In the genomic region with DNA sequence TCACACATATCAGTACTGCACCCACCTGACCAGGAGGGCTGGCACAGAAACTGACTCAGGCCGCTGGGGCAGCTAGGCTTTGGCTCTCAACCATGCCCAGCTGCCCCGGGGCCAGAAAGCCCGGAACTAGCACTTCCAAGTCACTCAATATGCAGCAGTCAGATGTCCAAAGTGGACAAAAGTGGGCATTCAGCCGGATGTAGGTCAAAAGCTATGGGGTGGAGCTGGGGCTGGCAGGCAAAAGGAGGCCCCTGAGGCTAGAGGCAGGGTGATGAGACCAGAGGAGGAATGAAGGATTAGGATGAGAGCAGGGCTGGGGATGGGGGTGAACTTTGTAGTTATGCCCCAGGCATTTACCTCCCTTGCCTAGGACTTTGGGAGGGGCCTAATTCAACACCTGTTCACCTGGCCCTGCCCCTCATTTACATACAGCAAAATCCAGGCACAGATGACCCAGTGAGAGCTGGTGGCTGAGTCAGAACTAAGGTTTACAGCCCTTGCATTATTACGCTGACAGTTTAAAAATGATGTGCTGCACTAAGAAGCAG, we compare ENCODE assay signal across 15 cellular contexts. TPM values are rescaled to one million over a fixed set of nuclear protein-coding genes. Genes with fewer than 3 reads are reported as not detected.
DNase-seq lines count a peak whose midpoint lies in the region; ATAC-seq and TF ChIP-seq lines count a peak whose summit lies in the region.
"Had no signal": no experiment of that assay in that cellular context is flagged by ENCODE, and none has a peak within 500 bp of the region (broad histone marks: within the 10 kb centered on the region; RNA-seq: fewer than 3 reads in every experiment).

No MANE protein-coding gene starts in this region.

- no peaks in the 10 kb centered on the region for H3K27me3 ChIP-seq in PC-3 (ENCODE audit: low read length)

- peak overlapping the region; percentile 96 for H3K27ac ChIP-seq in PC-3 (ENCODE audit: low read length)

- H2AFZ ChIP-seq in PC-3 (ENCODE audit: low read length) = peak overlapping the region; percentile 93; the same call in 1 of the 2 replicates

- H3K9me3 ChIP-seq in PC-3 (ENCODE audit: low read length) = no peaks in the 10 kb centered on the region

- peak overlapping the region; percentile 72 for H3K9ac ChIP-seq in PC-3 (ENCODE audit: low read length)

- H3K79me2 ChIP-seq in PC-3 (ENCODE audit: low read length) = no peaks in the 10 kb centered on the region

- no peaks in the 10 kb centered on the region for H3K9me2 ChIP-seq in PC-3 (replicated peaks; ENCODE audit: low read length)

- POLR2A ChIA-PET in PC-3 (lab: Charles Lee; ENCODE audit: unreplicated experiment) = interaction anchor here (0.5 to 0.7 kb wide), 2 partner anchors 96 to 1252 kb away, joined by 3 read pairs; a partner anchor contains a TSS

- intact Hi-C loops in PC-3 (cut with micrococcal nuclease) = loop anchor here (2.0 kb wide), 1 partner anchor 14 kb away; no protein-coding TSS in a partner anchor

- no peaks in the 10 kb centered on the region for H4K20me1 ChIP-seq in PC-3 (ENCODE audit: low read length)

- H3K36me3 ChIP-seq in PC-3 (ENCODE audit: low read depth, low read length) = no peaks in the 10 kb centered on the region

- in situ Hi-C loops in G401 (cut with HindIII; ENCODE audit: low sequenced_read_pairs) = no loop called here

- H3K4me3 ChIP-seq in PC-3 (ENCODE audit: low read length) = peak overlapping the region; percentile 67; the same call in 1 of the 2 replicates

- peaks cover 33% of the 10 kb centered on the region for H3K4me1 ChIP-seq in PC-3 (ENCODE audit: insufficient read depth, low read length)

- TF ChIP-seq CTCF in PC-3 (conservative IDR thresholded peaks at IDR 0.05; ENCODE audit: low read depth, low read length) = no peak

- BruUV-seq in PC-3 (replicated peaks; lab: Mats Ljungman, UMichigan) = no TSS peak

- peak overlapping the region; percentile 86 for H3K4me2 ChIP-seq in PC-3 (ENCODE audit: low read length)

- H3F3A ChIP-seq in PC-3 (ENCODE audit: low read length, unreplicated experiment) = peaks cover 9% of the 10 kb centered on the region

- CTCF ChIA-PET in PC-3 (lab: Charles Lee) = interaction anchor here (0.6 to 1.5 kb wide), 4 partner anchors 31 to 192 kb away, joined by 3 to 7 read pairs (median 3); a partner anchor contains a TSS

- peak; percentile 30 for DNase-seq in G401 (ENCODE audit: low spot score)
- DNase-seq in PC-3 = peak; percentile 96
- DNase-seq in foreskin melanocyte = peak; percentile 96
- peak; percentile 60 for DNase-seq in occipital lobe (lab: John Stamatoyannopoulos, UW)
- no peak for DNase-seq in HCEC 1CT
- no peak for DNase-seq in stimulated activated CD4-positive, alpha-beta T cell treated with anti-CD3 and anti-CD28 coated beads, Interleukin-1b, Interleukin-23, amount 100 ng/mL, for 48 hours
- no peak for DNase-seq in NCI-H187 treated with DMSO at 0.1 percent for 48 hours (lab: John Stamatoyannopoulos, UW)
- DNase-seq: activated T-cell treated with anti-CD3 and anti-CD28 coated beads for 4 hours; CD4-positive, CD25-positive, alpha-beta regulatory T cell; cerebellar nuclear complex; glutamatergic neuron; naive B cell; NK-92 treated with Interleukin-12 subunit alpha and Interleukin-12 subunit beta, amount 100 ng/mL, for 24 hours had no signal

- peak; percentile 66 for ATAC-seq in PC-3
- ATAC-seq in GM18498 (IDR thresholded peaks at IDR 0.05; ENCODE audit: unreplicated experiment) = no peak

RNA-seq across cellular contexts. Expression of a gene that starts 30.7 kb away (rescaled TPM):
- 1.8 and 2.2 TPM in 2 replicates for total RNA-seq in G401 (2014; rRNA removed; shearing (Covaris generic))
- total RNA-seq in PC-3 (2014; rRNA removed) (0.36 TPM in 1 of 2 replicates, not detected in the other), occipital lobe (not detected)
- total RNA-seq: LHCN-M2 had no signal

Comparison
In these comparisons a context has a peak if more than half of its experiments do, and no peak if none do; other contexts are left out.
1. DNase-seq: peak in G401 (single experiment), PC-3 (single experiment), foreskin melanocyte (single experiment) and occipital lobe (single experiment); none in HCEC 1CT (single experiment), stimulated activated CD4-positive, alpha-beta T cell treated with anti-CD3 and anti-CD28 coated beads, Interleukin-1b, Interleukin-23, amount 100 ng/mL, for 48 hours (single experiment) and NCI-H187 treated with DMSO at 0.1 percent for 48 hours (single experiment).